Comparison of ENCODE assay signal across 10 cellular contexts in genomic region chr22:38318792-38319773, GRCh38. TPM values are rescaled to one million over a fixed set of nuclear protein-coding genes. Genes with fewer than 3 reads are reported as not detected.
DNase-seq lines count a peak whose midpoint lies in the region; ATAC-seq and TF ChIP-seq lines count a peak whose summit lies in the region.
"Had no signal": no experiment of that assay in that cellular context is flagged by ENCODE, and none has a peak within 500 bp of the region (broad histone marks: within the 10 kb centered on the region; RNA-seq: fewer than 3 reads in every experiment).

No MANE protein-coding gene starts in this region.

- no peaks in the 10 kb centered on the region for H3K36me3 Mint-ChIP-seq in activated naive CD4-positive, alpha-beta T cell treated with anti-CD3 and anti-CD28 coated beads, Interleukin-2, amount 50 U/mL, for 24 hours
- peaks cover 2% of the 10 kb centered on the region for H3K36me3 Mint-ChIP-seq in activated naive CD4-positive, alpha-beta T cell treated with anti-CD3 and anti-CD28 coated beads for 36 hours (ENCODE audit: low read depth)
- H3K36me3 Mint-ChIP-seq in MCF 10A (ENCODE audit: insufficient read depth, unreplicated experiment), result peaks cover 14% of the 10 kb centered on the region

- TSS peak; percentile 33 for BruUV-seq in MCF 10A (replicated peaks; lab: Mats Ljungman, UMichigan)

- no peak overlapping the region for H3K27ac Mint-ChIP-seq in activated naive CD4-positive, alpha-beta T cell treated with anti-CD3 and anti-CD28 coated beads, Interleukin-2, amount 50 U/mL, for 24 hours
- H3K27ac Mint-ChIP-seq in activated naive CD4-positive, alpha-beta T cell treated with anti-CD3 and anti-CD28 coated beads for 36 hours, result no peak overlapping the region
- peak overlapping the region; percentile 93 for H3K27ac Mint-ChIP-seq in MCF 10A (ENCODE audit: low read depth, unreplicated experiment)

- H3K4me1 ChIP-seq in muscle layer of duodenum (ENCODE audit: control insufficient read depth in 1 of 2, insufficient read depth in 2 of 2, low read length in 2 of 2) (peaks cover 6 to 22% of the 10 kb centered on the region in 2 donors), upper lobe of left lung (peaks cover 23 to 40% (median 26%) of the 10 kb centered on the region in 4 donors)

- H3K9me3 Mint-ChIP-seq in activated naive CD4-positive, alpha-beta T cell treated with anti-CD3 and anti-CD28 coated beads, Interleukin-2, amount 50 U/mL, for 24 hours, result no peaks in the 10 kb centered on the region
- H3K9me3 Mint-ChIP-seq in activated naive CD4-positive, alpha-beta T cell treated with anti-CD3 and anti-CD28 coated beads for 36 hours, result no peaks in the 10 kb centered on the region
- H3K9me3 Mint-ChIP-seq in MCF 10A (ENCODE audit: unreplicated experiment), result no peaks in the 10 kb centered on the region

- DNase-seq in activated naive CD4-positive, alpha-beta T cell treated with anti-CD3 and anti-CD28 coated beads for 36 hours, result no peak
- DNase-seq in MCF 10A (ENCODE audit: unreplicated experiment) (no peak), upper lobe of left lung (no peak), MV-4-11 (lab: John Stamatoyannopoulos, UW) (no peak)
- DNase-seq: activated CD4-positive, alpha-beta T cell treated with anti-CD3 and anti-CD28 coated beads, Interleukin-2, amount 50 U/mL, for 48 hours; NCI-H2107 had no signal

- H3K4me3 ChIP-seq in muscle layer of duodenum (ENCODE audit: low read depth in 1 of 2, low read length in 2 of 2) (no peak overlapping the region), upper lobe of left lung (no peak overlapping the region)

- H3K4me3 Mint-ChIP-seq in activated naive CD4-positive, alpha-beta T cell treated with anti-CD3 and anti-CD28 coated beads, Interleukin-2, amount 50 U/mL, for 24 hours, result peak overlapping the region; percentile 49
- no peak overlapping the region for H3K4me3 Mint-ChIP-seq in activated naive CD4-positive, alpha-beta T cell treated with anti-CD3 and anti-CD28 coated beads for 36 hours
- peak overlapping the region; percentile 93 for H3K4me3 Mint-ChIP-seq in MCF 10A (ENCODE audit: unreplicated experiment)

- ATAC-seq in upper lobe of left lung (ENCODE audit: low FRiP score in 2 of 2) (no peak), HG03565 (IDR thresholded peaks at IDR 0.05; ENCODE audit: unreplicated experiment) (no peak), GM21360 (IDR thresholded peaks at IDR 0.05; ENCODE audit: unreplicated experiment) (no peak)

- WGBS in upper lobe of left lung, 2 donors, result 88 to 91% methylated on average over 13 to 14 of the region's 14 CpGs

- intact Hi-C loops in activated naive CD4-positive, alpha-beta T cell treated with anti-CD3 and anti-CD28 coated beads for 36 hours (cut with micrococcal nuclease), result no loop called here
- intact Hi-C loops in MCF 10A (cut with micrococcal nuclease), result loop anchor here (1.0 to 5.0 kb wide), 2 partner anchors 29 to 77 kb away; no protein-coding TSS in a partner anchor

- POLR2A ChIA-PET in MCF 10A (lab: Yijun Ruan, JAX), result interaction anchor here (0.7 to 10.0 kb wide), 17 partner anchors 8 to 262 kb away, joined by 3 to 146 read pairs (median 7); partner anchors contain the start of genes PICK1, PLA2G6 and TMEM184B

- peak overlapping the region; percentile 96 for H3K27ac ChIP-seq in muscle layer of duodenum (ENCODE audit: low read length)
- H3K27ac ChIP-seq in upper lobe of left lung, result peak overlapping the region; percentile 93 to 99 (median 97)

- TF ChIP-seq CTCF in MCF 10A (IDR thresholded peaks at IDR 0.05; ENCODE audit: unreplicated experiment), result no peak
- TF ChIP-seq CTCF in upper lobe of left lung (IDR thresholded peaks at IDR 0.05), result no peak

- H3K9me3 ChIP-seq in muscle layer of duodenum (ENCODE audit: control insufficient read depth in 1 of 2, low read length in 2 of 2) (no peaks in the 10 kb centered on the region), upper lobe of left lung (no peaks in the 10 kb centered on the region)

- TF ChIP-seq POLR2A in upper lobe of left lung (IDR thresholded peaks at IDR 0.05), result no peak

- H3K27me3 ChIP-seq in muscle layer of duodenum (ENCODE audit: low read depth, low read length), result no peaks in the 10 kb centered on the region
- H3K27me3 ChIP-seq in upper lobe of left lung, result no peaks in the 10 kb centered on the region

- no peak for TF ChIP-seq EP300 in upper lobe of left lung (IDR thresholded peaks at IDR 0.05)

- H3K36me3 ChIP-seq in muscle layer of duodenum (ENCODE audit: control insufficient read depth in 1 of 2, insufficient read depth in 2 of 2, low read length in 2 of 2) (peaks cover 0 to 6% of the 10 kb centered on the region in 2 donors), upper lobe of left lung (no peaks in the 10 kb centered on the region)

- no peaks in the 10 kb centered on the region for H3K27me3 Mint-ChIP-seq in activated naive CD4-positive, alpha-beta T cell treated with anti-CD3 and anti-CD28 coated beads, Interleukin-2, amount 50 U/mL, for 24 hours
- H3K27me3 Mint-ChIP-seq in activated naive CD4-positive, alpha-beta T cell treated with anti-CD3 and anti-CD28 coated beads for 36 hours (ENCODE audit: low read depth), result no peaks in the 10 kb centered on the region
- no peaks in the 10 kb centered on the region for H3K27me3 Mint-ChIP-seq in MCF 10A (ENCODE audit: insufficient read depth, unreplicated experiment)

- H3K4me1 Mint-ChIP-seq in activated naive CD4-positive, alpha-beta T cell treated with anti-CD3 and anti-CD28 coated beads, Interleukin-2, amount 50 U/mL, for 24 hours, result peaks cover 22% of the 10 kb centered on the region
- H3K4me1 Mint-ChIP-seq in activated naive CD4-positive, alpha-beta T cell treated with anti-CD3 and anti-CD28 coated beads for 36 hours (ENCODE audit: low read depth), result peaks cover 24% of the 10 kb centered on the region
- peaks cover 22% of the 10 kb centered on the region for H3K4me1 Mint-ChIP-seq in MCF 10A (ENCODE audit: insufficient read depth, unreplicated experiment)

- CTCF ChIA-PET in activated naive CD4-positive, alpha-beta T cell treated with anti-CD3 and anti-CD28 coated beads for 36 hours (lab: Charles Lee), result interaction anchor here (0.6 kb wide), 1 partner anchor 117 kb away, joined by 3 read pairs; no protein-coding TSS in a partner anchor
- CTCF ChIA-PET in MCF 10A (lab: Yijun Ruan, JAX), result interaction anchor here (0.6 to 1.6 kb wide), 3 partner anchors 21 to 213 kb away, joined by 3 read pairs; no protein-coding TSS in a partner anchor

RNA-seq across cellular contexts. Expression of gene CSNK1E, which starts 1.9 kb away (rescaled TPM):
- total RNA-seq in activated naive CD4-positive, alpha-beta T cell treated with anti-CD3 and anti-CD28 coated beads for 36 hours, result 100 to 1,000 TPM; 105 to 108 TPM
- total RNA-seq in MCF 10A (2022) (354 and 425 TPM in 2 replicates), upper lobe of left lung (100 to 1,000 TPM in 5 of 6 donors, 10 to 100 TPM in 1; 94.1 to 345 (median 123) TPM)

RNA-seq across cellular contexts. Expression of gene TMEM184B, which starts 46.3 kb away (rescaled TPM):
- total RNA-seq in activated naive CD4-positive, alpha-beta T cell treated with anti-CD3 and anti-CD28 coated beads for 36 hours, result 10 to 100 TPM; 15.0 to 15.3 TPM
- 58.7 and 69.1 TPM in 2 replicates for total RNA-seq in MCF 10A (2022)
- total RNA-seq in upper lobe of left lung, result 100 to 1,000 TPM in 1 of 6 donors, 10 to 100 TPM in 5; 47.5 to 141 (median 72.1) TPM
